Comparison of ENCODE assay signal across 20 cellular contexts in the genomic region with DNA sequence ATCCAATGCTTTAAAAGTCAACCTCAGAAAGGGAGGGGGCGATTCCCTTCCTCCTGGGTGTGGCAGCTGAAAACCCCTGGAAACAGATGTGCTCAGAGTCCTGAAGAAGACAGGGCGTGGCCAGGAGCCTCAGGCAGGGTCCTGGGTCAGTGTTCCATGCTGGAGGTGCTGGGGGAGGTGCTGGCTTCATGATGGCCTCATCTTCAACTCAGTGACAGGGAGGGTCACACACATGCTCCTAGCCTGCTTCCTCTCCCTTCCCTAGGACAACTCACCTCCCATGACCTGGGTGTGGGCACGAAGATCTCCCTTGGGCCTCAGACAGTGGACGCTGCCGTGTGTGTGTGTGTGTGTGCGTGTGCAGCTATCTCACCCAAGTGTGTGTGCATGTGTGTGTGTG.
DNase-seq lines count a peak whose midpoint lies in the region; ATAC-seq, FAIRE-seq and TF ChIP-seq lines count a peak whose summit lies in the region.
"Had no signal": no experiment of that assay in that cellular context is flagged by ENCODE, and none has a peak within 500 bp of the region (broad histone marks: within the 10 kb centered on the region; RNA-seq: fewer than 3 reads in every experiment).

No MANE protein-coding gene starts in this region.

- H3K4me3 ChIP-seq in DND-41 (ENCODE audit: low read depth in 1 of 2, low read length in 2 of 2) (no peak overlapping the region), kidney (ENCODE audit: low read length in 2 of 2) (no peak overlapping the region), osteoblast (ENCODE audit: insufficient read depth, low read length) (no peak overlapping the region), right lobe of liver (no peak overlapping the region)

- ATAC-seq in DND-41 (ENCODE audit: insufficient read depth, low read depth) (no peak), right lobe of liver (no peak), HG03439 (IDR thresholded peaks at IDR 0.05; ENCODE audit: unreplicated experiment) (no peak)

- no peaks in the 10 kb centered on the region for H4K20me1 ChIP-seq in DND-41 (ENCODE audit: insufficient read depth, low read length)
- H4K20me1 ChIP-seq in osteoblast (ENCODE audit: insufficient read depth, low read length): no peaks in the 10 kb centered on the region

- 0 out of 2 replicates have a peak overlapping the region, but pooled peaks have one; percentile 13 for H3K9ac ChIP-seq in DND-41 (ENCODE audit: low read depth, low read length)
- no peak overlapping the region for H3K9ac ChIP-seq in kidney (ENCODE audit: low read length in 2 of 2)

- no CpG with 5 or more reads among the region's 6 CpGs for WGBS in right lobe of liver (ENCODE audit: insufficient coverage, low coverage, low lambda C conversion rate, missing lambda C conversion rate)

- H3K27ac ChIP-seq in DND-41 (ENCODE audit: low read length) (peak overlapping the region; percentile 72), KOPT-K1 (ENCODE audit: low read depth, low read length, poor library complexity, severe bottlenecking) (peak overlapping the region; percentile 45), kidney (ENCODE audit: low read depth in 2 of 2, low read length in 2 of 2) (no peak overlapping the region), osteoblast (ENCODE audit: low read depth, low read length) (no peak overlapping the region), right lobe of liver (no peak overlapping the region)

- intact Hi-C loops in kidney (cut with DNase I) (no loop called here), right lobe of liver (cut with DNase I) (no loop called here)

- H3K4me1 ChIP-seq in DND-41 (ENCODE audit: insufficient read depth, low read length) (peaks cover 62% of the 10 kb centered on the region), kidney (ENCODE audit: control insufficient read depth in 1 of 2, insufficient read depth in 1 of 2, low read depth in 1 of 2, low read length in 2 of 2) (no peaks in the 10 kb centered on the region), osteoblast (ENCODE audit: insufficient read depth, low read length) (no peaks in the 10 kb centered on the region), right lobe of liver (no peaks in the 10 kb centered on the region)

- no peaks in the 10 kb centered on the region for H3K36me3 ChIP-seq in DND-41 (ENCODE audit: insufficient read depth, low read length)
- H3K36me3 ChIP-seq in KOPT-K1 (ENCODE audit: insufficient read depth, low read length): no peaks in the 10 kb centered on the region
- no peaks in the 10 kb centered on the region for H3K36me3 ChIP-seq in kidney (ENCODE audit: control insufficient read depth in 1 of 2, insufficient read depth in 2 of 2, low read length in 2 of 2)
- H3K36me3 ChIP-seq in osteoblast (ENCODE audit: insufficient read depth, low read length): no peaks in the 10 kb centered on the region
- H3K36me3 ChIP-seq in right lobe of liver: no peaks in the 10 kb centered on the region

- H3K9me3 ChIP-seq in DND-41 (ENCODE audit: insufficient read depth, low read length, severe bottlenecking): peaks cover 24% of the 10 kb centered on the region
- H3K9me3 ChIP-seq in KOPT-K1 (ENCODE audit: insufficient read depth, low read length, poor library complexity, severe bottlenecking): peaks cover 22% of the 10 kb centered on the region
- no peaks in the 10 kb centered on the region for H3K9me3 ChIP-seq in kidney (ENCODE audit: control insufficient read depth in 1 of 2, low read length in 2 of 2)
- peaks cover 2% of the 10 kb centered on the region for H3K9me3 ChIP-seq in osteoblast (ENCODE audit: low read depth, low read length)
- no peaks in the 10 kb centered on the region for H3K9me3 ChIP-seq in right lobe of liver

- H3K4me2 ChIP-seq in DND-41 (ENCODE audit: insufficient read depth, low read length) (no peak overlapping the region), osteoblast (ENCODE audit: insufficient read depth, low read length) (no peak overlapping the region)

- no peak for FAIRE-seq in kidney (lab: Jason Lieb, UNC)
- FAIRE-seq: GM19239, RCC 7860 had no signal

- peak; percentile 25 for DNase-seq in DND-41
- DNase-seq in kidney: peak; percentile 29
- DNase-seq in osteoblast (ENCODE audit: insufficient read length, low spot score, missing footprints): peak; percentile 53
- DNase-seq in NCI-H2081 (lab: John Stamatoyannopoulos, UW): no peak
- DNase-seq in right lobe of liver: no peak
- no peak for DNase-seq in anterior cingulate cortex (lab: John Stamatoyannopoulos, UW)
- DNase-seq: COR-L47, DMS153, H7, IMR-90, Kasumi-1, MM.1S, NCI-H1105, NCI-H187, NCI-H69, Right ventricle myocardium superior had no signal

- TF ChIP-seq CTCF in DND-41 (IDR thresholded peaks at IDR 0.05; ENCODE audit: borderline replicate concordance, extremely low read depth, low read length, poor library complexity, severe bottlenecking) (no peak), kidney (IDR thresholded peaks at IDR 0.05; ENCODE audit: borderline replicate concordance, extremely low read depth, insufficient read depth) (no peak), osteoblast (IDR thresholded peaks at IDR 0.05; ENCODE audit: extremely low read depth, low read depth, low read length) (no peak), right lobe of liver (IDR thresholded peaks at IDR 0.05) (no peak)

- H2AFZ ChIP-seq in DND-41 (ENCODE audit: low read depth, low read length): no peak overlapping the region
- H2AFZ ChIP-seq in osteoblast (ENCODE audit: low read length): no peak overlapping the region

- H3K79me2 ChIP-seq in DND-41 (ENCODE audit: insufficient read depth, low read length) (peaks cover 3% of the 10 kb centered on the region; the same call in 1 of the 2 replicates), osteoblast (ENCODE audit: insufficient read depth, low read length) (no peaks in the 10 kb centered on the region)

- TF ChIP-seq POLR2A in right lobe of liver (IDR thresholded peaks at IDR 0.05): no peak

- H3K27me3 ChIP-seq in DND-41 (ENCODE audit: insufficient read depth, low read length, poor library complexity): no peaks in the 10 kb centered on the region
- no peaks in the 10 kb centered on the region for H3K27me3 ChIP-seq in osteoblast (ENCODE audit: insufficient read depth, low read length)
- no peaks in the 10 kb centered on the region for H3K27me3 ChIP-seq in right lobe of liver

Comparison
In these comparisons a context has a peak if more than half of its experiments do, and no peak if none do; other contexts are left out.
1. DNase-seq: peak in DND-41 (single experiment), kidney (single experiment) and osteoblast (single experiment); none in NCI-H2081 (0 of 2), right lobe of liver (0 of 3) and anterior cingulate cortex (0 of 58).
2. H3K27ac ChIP-seq: peak in DND-41 (single experiment) and KOPT-K1 (single experiment); none in kidney (0 of 2), osteoblast (single experiment) and right lobe of liver (0 of 3).